Comparison of ENCODE assay signal across 1 cellular context in the genomic region with DNA sequence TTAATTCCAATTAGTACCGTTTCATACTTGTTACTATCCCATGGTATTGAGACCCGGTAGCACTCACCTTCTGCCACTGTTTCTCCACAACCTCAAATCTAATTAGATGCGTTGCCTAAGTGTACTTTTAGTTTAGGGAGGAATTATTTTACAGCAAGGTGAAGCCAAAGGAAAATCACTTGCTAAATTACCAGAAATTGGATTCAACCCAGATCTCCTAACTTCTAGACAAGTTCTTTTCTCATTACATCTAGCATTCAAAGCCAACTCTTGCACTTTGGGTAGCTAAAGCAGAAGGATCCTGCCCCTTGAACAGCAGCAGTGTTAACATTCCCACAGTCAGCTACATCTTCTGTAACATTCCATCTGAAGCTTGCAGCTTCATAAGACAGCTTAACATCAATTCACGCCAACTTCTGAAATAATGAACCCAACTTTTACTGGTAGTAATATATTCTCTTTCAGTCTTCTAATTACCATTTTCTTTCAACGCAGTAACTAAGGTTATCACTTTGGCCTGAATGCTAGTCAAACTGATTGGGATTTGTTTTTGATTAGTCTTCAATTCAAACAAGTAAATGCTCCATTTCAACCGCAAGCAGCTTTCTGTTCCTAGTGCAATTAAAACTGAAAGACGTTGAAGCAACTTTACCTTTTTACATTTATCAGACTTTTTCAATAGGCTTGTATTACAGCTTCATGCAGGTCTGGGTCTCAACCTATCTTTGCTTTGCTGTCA.
TF ChIP-seq lines count a peak whose summit lies in the region.

No MANE protein-coding gene starts in this region.

TF ChIP-seq in K562, 482 proteins besides CTCF, POLR2A, EP300 and RAD21:
- TF ChIP-seq NFATC3 (IDR thresholded peaks at IDR 0.05) = peak; percentile 55; the same call in 1 of the 2 replicates
- TF ChIP-seq ASH1L (IDR thresholded peaks at IDR 0.05; ENCODE audit: borderline replicate concordance, low read depth, partially characterized antibody) = no peak
- TF ChIP-seq ZNF3 (CRISPR knock-in tag; IDR thresholded peaks at IDR 0.05) = peak; percentile 25; the same call in 1 of the 2 replicates
- TF ChIP-seq POLR2AphosphoS2 (IDR thresholded peaks at IDR 0.05; ENCODE audit: low read length) = peak; percentile 78
- no peak for TF ChIP-seq TAF9B (IDR thresholded peaks at IDR 0.05; ENCODE audit: partially characterized antibody)
- TF ChIP-seq FOXJ2 (tag; IDR thresholded peaks at IDR 0.05) = 0 out of 2 replicates have a peak, but pooled peaks have one; percentile 23
- no peak for TF ChIP-seq ZNF316 (IDR thresholded peaks at IDR 0.05)
- no peak for TF ChIP-seq SRSF1 (IDR thresholded peaks at IDR 0.05; ENCODE audit: low read depth, low read length)
- TF ChIP-seq ZBTB11 (CRISPR knock-in tag; IDR thresholded peaks at IDR 0.05) = no peak
- TF ChIP-seq TARDBP (IDR thresholded peaks at IDR 0.05) = no peak
- TF ChIP-seq DMBX1 (CRISPR knock-in tag; IDR thresholded peaks at IDR 0.05; ENCODE audit: borderline replicate concordance) = no peak
- TF ChIP-seq, protein P1, sequence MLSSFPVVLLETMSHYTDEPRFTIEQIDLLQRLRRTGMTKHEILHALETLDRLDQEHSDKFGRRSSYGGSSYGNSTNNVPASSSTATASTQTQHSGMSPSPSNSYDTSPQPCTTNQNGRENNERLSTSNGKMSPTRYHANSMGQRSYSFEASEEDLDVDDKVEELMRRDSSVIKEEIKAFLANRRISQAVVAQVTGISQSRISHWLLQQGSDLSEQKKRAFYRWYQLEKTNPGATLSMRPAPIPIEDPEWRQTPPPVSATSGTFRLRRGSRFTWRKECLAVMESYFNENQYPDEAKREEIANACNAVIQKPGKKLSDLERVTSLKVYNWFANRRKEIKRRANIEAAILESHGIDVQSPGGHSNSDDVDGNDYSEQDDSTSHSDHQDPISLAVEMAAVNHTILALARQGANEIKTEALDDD (IDR thresholded peaks at IDR 0.05) = peak; percentile 5
- TF ChIP-seq NFXL1 (CRISPR knock-in tag; IDR thresholded peaks at IDR 0.05) = no peak
- TF ChIP-seq ZNF766 (CRISPR knock-in tag; conservative IDR thresholded peaks at IDR 0.05) = 0 out of 2 replicates have a peak, but pooled peaks have one; percentile 13
- TF ChIP-seq ETV5 (CRISPR knock-in tag; IDR thresholded peaks at IDR 0.05; ENCODE audit: low read depth) = no peak
- TF ChIP-seq ZNF57 (CRISPR knock-in tag; IDR thresholded peaks at IDR 0.05) = no peak
- TF ChIP-seq HDAC3 (IDR thresholded peaks at IDR 0.05; ENCODE audit: borderline replicate concordance, partially characterized antibody) = peak; percentile 20
- TF ChIP-seq CSDE1 (IDR thresholded peaks at IDR 0.05) = no peak
- TF ChIP-seq, protein P2, sequence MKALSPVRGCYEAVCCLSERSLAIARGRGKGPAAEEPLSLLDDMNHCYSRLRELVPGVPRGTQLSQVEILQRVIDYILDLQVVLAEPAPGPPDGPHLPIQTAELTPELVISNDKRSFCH (CRISPR knock-in tag; IDR thresholded peaks at IDR 0.05) = no peak
- TF ChIP-seq, protein P2 (tag; IDR thresholded peaks at IDR 0.05) = no peak
- TF ChIP-seq, protein P3, sequence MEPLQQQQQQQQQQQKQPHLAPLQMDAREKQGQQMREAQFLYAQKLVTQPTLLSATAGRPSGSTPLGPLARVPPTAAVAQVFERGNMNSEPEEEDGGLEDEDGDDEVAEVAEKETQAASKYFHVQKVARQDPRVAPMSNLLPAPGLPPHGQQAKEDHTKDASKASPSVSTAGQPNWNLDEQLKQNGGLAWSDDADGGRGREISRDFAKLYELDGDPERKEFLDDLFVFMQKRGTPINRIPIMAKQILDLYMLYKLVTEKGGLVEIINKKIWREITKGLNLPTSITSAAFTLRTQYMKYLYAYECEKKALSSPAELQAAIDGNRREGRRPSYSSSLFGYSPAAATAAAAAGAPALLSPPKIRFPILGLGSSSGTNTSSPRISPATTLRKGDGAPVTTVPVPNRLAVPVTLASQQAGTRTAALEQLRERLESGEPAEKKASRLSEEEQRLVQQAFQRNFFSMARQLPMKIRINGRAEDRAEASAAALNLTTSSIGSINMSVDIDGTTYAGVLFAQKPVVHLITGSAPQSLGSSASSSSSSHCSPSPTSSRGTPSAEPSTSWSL (CRISPR knock-in tag; IDR thresholded peaks at IDR 0.05; ENCODE audit: borderline replicate concordance) = no peak
- TF ChIP-seq HOMEZ (CRISPR knock-in tag; IDR thresholded peaks at IDR 0.05) = no peak
- TF ChIP-seq ZFX (CRISPR knock-in tag; IDR thresholded peaks at IDR 0.05) = no peak
- TF ChIP-seq NRF1 (conservative IDR thresholded peaks at IDR 0.05 in 1 of 2, IDR thresholded peaks at IDR 0.05 in 1 of 2) = no peak
- TF ChIP-seq RUNX1 (IDR thresholded peaks at IDR 0.05; ENCODE audit: low read depth) = no peak
- no peak for TF ChIP-seq IFI16 (CRISPR knock-in tag; IDR thresholded peaks at IDR 0.05)
- TF ChIP-seq TEAD4 (IDR thresholded peaks at IDR 0.05; ENCODE audit: low read length) = 0 out of 2 replicates have a peak, but pooled peaks have one; percentile 10
- no peak for TF ChIP-seq TEAD4 (CRISPR knock-in tag; IDR thresholded peaks at IDR 0.05; ENCODE audit: borderline replicate concordance)
